ENCODE assay signal across 8 cellular contexts in the genomic region with DNA sequence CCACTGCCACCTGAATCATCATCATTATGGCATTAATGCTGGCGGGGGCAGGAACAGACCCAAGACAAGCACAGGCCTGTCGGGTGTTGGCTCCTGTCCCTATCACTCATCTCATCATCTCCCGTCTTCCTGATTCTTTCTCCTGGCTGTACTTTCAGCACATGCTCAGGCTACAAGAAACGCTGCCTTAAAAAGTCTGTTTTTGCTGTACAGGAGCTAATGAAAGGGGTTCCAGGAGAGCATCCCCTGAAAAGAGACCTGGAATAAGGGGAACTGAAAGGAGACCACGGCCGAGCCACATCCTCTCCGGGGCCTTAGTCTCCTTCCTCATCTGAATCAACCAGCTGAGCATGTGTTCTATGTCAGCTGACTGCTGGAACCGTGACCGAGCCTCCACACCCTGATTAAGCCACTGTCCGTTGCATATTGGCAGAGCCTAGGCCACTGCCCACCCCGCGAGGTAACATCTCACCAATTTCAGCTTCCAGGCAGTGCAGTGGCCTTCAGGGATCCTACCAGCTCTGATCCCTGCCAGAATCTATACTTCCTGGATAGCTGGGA.
DNase-seq lines count a peak whose midpoint lies in the region; ATAC-seq and TF ChIP-seq lines count a peak whose summit lies in the region.

No MANE protein-coding gene starts in this region.

- H3K4me3 Mint-ChIP-seq in activated naive CD4-positive, alpha-beta T cell treated with anti-CD3 and anti-CD28 coated beads, Interleukin-2, amount 10 ng/mL, durations not matched to agents 7 days and 5 days = peak overlapping the region; percentile 33

- no peaks in the 10 kb centered on the region for H3K36me3 ChIP-seq in OCI-LY1 (ENCODE audit: insufficient read depth, low read length)
- H3K36me3 ChIP-seq in osteoblast (ENCODE audit: insufficient read depth, low read length) = peaks cover 5% of the 10 kb centered on the region

- H3K4me2 ChIP-seq in OCI-LY1 (ENCODE audit: low read length) = 0 out of 2 replicates have a peak overlapping the region, but pooled peaks have one; percentile 8
- H3K4me2 ChIP-seq in osteoblast (ENCODE audit: insufficient read depth, low read length) = no peak overlapping the region

- peak; percentile 75 for ATAC-seq in HG02943 (IDR thresholded peaks at IDR 0.05; ENCODE audit: low read depth, unreplicated experiment)

- H3K4me1 ChIP-seq in OCI-LY1 (ENCODE audit: insufficient read depth, low read length, severe bottlenecking) (peaks cover 14% of the 10 kb centered on the region), osteoblast (ENCODE audit: insufficient read depth, low read length) (peaks cover 9% of the 10 kb centered on the region)

- no peak for TF ChIP-seq CTCF in OCI-LY1 (IDR thresholded peaks at IDR 0.05; ENCODE audit: low read length)
- TF ChIP-seq CTCF in osteoblast (IDR thresholded peaks at IDR 0.05; ENCODE audit: extremely low read depth, low read depth, low read length) = no peak

- peaks cover 3% of the 10 kb centered on the region; the same call in 1 of the 2 replicates for H3K27me3 ChIP-seq in OCI-LY1 (ENCODE audit: insufficient read depth, low read length)
- H3K27me3 ChIP-seq in osteoblast (ENCODE audit: insufficient read depth, low read length) = no peaks in the 10 kb centered on the region

- DNase-seq in activated naive CD4-positive, alpha-beta T cell treated with anti-CD3 and anti-CD28 coated beads, Interleukin-2, amount 10 ng/mL, durations not matched to agents 7 days and 5 days = peak; percentile 29
- no peak for DNase-seq in activated naive CD4-positive, alpha-beta T cell treated with anti-CD3 and anti-CD28 coated beads, Interleukin-2, amount 50 U/mL, for 16 hours
- DNase-seq in epithelial cell of prostate (ENCODE audit: low read depth, low spot score) = peak; percentile 66
- DNase-seq in osteoblast (ENCODE audit: insufficient read length, low spot score, missing footprints) = peak; percentile 90
- DNase-seq in NCI-H2227 treated with DMSO at 0.1 percent for 48 hours (lab: John Stamatoyannopoulos, UW) = no peak
- DNase-seq in NCI-H2081 treated with DMSO at 0.1 percent for 48 hours (lab: John Stamatoyannopoulos, UW) = no peak

- H3K27ac ChIP-seq in OCI-LY1 (ENCODE audit: low read depth, low read length, poor library complexity, severe bottlenecking) (no peak overlapping the region), epithelial cell of prostate (peak overlapping the region; percentile 90), osteoblast (ENCODE audit: low read depth, low read length) (no peak overlapping the region)

- H2AFZ ChIP-seq in OCI-LY1 (ENCODE audit: low read length) (no peak overlapping the region), osteoblast (ENCODE audit: low read length) (no peak overlapping the region)

- no peaks in the 10 kb centered on the region for H3K27me3 Mint-ChIP-seq in activated naive CD4-positive, alpha-beta T cell treated with anti-CD3 and anti-CD28 coated beads, Interleukin-2, amount 10 ng/mL, durations not matched to agents 7 days and 5 days

- no peak overlapping the region for H3K4me3 ChIP-seq in OCI-LY1 (ENCODE audit: low read depth, low read length, poor library complexity, severe bottlenecking)
- H3K4me3 ChIP-seq in osteoblast (ENCODE audit: insufficient read depth, low read length) = no peak overlapping the region

- no peaks in the 10 kb centered on the region for H3K9me2 ChIP-seq in OCI-LY1 (ENCODE audit: low read depth, low read length)

- H4K20me1 ChIP-seq in OCI-LY1 (ENCODE audit: insufficient read depth, low read length) (no peaks in the 10 kb centered on the region), osteoblast (ENCODE audit: insufficient read depth, low read length) (no peaks in the 10 kb centered on the region)

- H3K36me3 Mint-ChIP-seq in activated naive CD4-positive, alpha-beta T cell treated with anti-CD3 and anti-CD28 coated beads, Interleukin-2, amount 10 ng/mL, durations not matched to agents 7 days and 5 days = peaks cover 47% of the 10 kb centered on the region

- peak overlapping the region; percentile 89 for H3K27ac Mint-ChIP-seq in activated naive CD4-positive, alpha-beta T cell treated with anti-CD3 and anti-CD28 coated beads, Interleukin-2, amount 10 ng/mL, durations not matched to agents 7 days and 5 days

- no peaks in the 10 kb centered on the region for H3K9me3 ChIP-seq in OCI-LY1 (ENCODE audit: low read length)
- H3K9me3 ChIP-seq in osteoblast (ENCODE audit: low read depth, low read length) = no peaks in the 10 kb centered on the region

- CTCF ChIA-PET in activated naive CD4-positive, alpha-beta T cell treated with anti-CD3 and anti-CD28 coated beads, Interleukin-2, amount 10 ng/mL, durations not matched to agents 7 days and 5 days (lab: Charles Lee) = interaction anchor here (0.6 to 4.6 kb wide), 7 partner anchors 7 to 272 kb away, joined by 3 to 36 read pairs (median 12); no protein-coding TSS in a partner anchor

- H3K9ac ChIP-seq in OCI-LY1 (ENCODE audit: low read length) = no peak overlapping the region

- H3K4me1 Mint-ChIP-seq in activated naive CD4-positive, alpha-beta T cell treated with anti-CD3 and anti-CD28 coated beads, Interleukin-2, amount 10 ng/mL, durations not matched to agents 7 days and 5 days = peaks cover 68% of the 10 kb centered on the region

- no peaks in the 10 kb centered on the region for H3F3A ChIP-seq in OCI-LY1 (ENCODE audit: insufficient read depth, low read length)

- no peaks in the 10 kb centered on the region for H3K9me3 Mint-ChIP-seq in activated naive CD4-positive, alpha-beta T cell treated with anti-CD3 and anti-CD28 coated beads, Interleukin-2, amount 10 ng/mL, durations not matched to agents 7 days and 5 days

- no peaks in the 10 kb centered on the region for H3K79me2 ChIP-seq in OCI-LY1 (ENCODE audit: insufficient read depth, low read length)
- no peaks in the 10 kb centered on the region for H3K79me2 ChIP-seq in osteoblast (ENCODE audit: insufficient read depth, low read length)

Comparison
In these comparisons a context has a peak if more than half of its experiments do, and no peak if none do; other contexts are left out.
1. DNase-seq: peak in activated naive CD4-positive, alpha-beta T cell treated with anti-CD3 and anti-CD28 coated beads, Interleukin-2, amount 10 ng/mL, durations not matched to agents 7 days and 5 days (single experiment), epithelial cell of prostate (single experiment) and osteoblast (single experiment); none in activated naive CD4-positive, alpha-beta T cell treated with anti-CD3 and anti-CD28 coated beads, Interleukin-2, amount 50 U/mL, for 16 hours (single experiment), NCI-H2227 treated with DMSO at 0.1 percent for 48 hours (single experiment) and NCI-H2081 treated with DMSO at 0.1 percent for 48 hours (single experiment).